8 cellular contexts compared by ENCODE assay signal in genomic region chr7:39950473-39951155, GRCh38. TPM values are rescaled to one million over a fixed set of nuclear protein-coding genes. Genes with fewer than 3 reads are reported as not detected.
DNase-seq lines count a peak whose midpoint lies in the region; TF ChIP-seq lines count a peak whose summit lies in the region.

No MANE protein-coding gene starts in this region.

- H3K9me3 Mint-ChIP-seq in activated T-helper 2 cell treated with anti-CD3 and anti-CD28 coated beads, Interferon-gamma antibody, Interleukin-2, Interleukin-4, amounts not matched to agents 10 μg/mL and 5 μg/mL and 100 μg/mL, durations not matched to agents 14 hours and 24 hours and 36 hours: no peaks in the 10 kb centered on the region
- peaks cover 12% of the 10 kb centered on the region for H3K9me3 Mint-ChIP-seq in nephron progenitor cell

- H3K27me3 Mint-ChIP-seq in activated T-helper 2 cell treated with anti-CD3 and anti-CD28 coated beads, Interferon-gamma antibody, Interleukin-2, Interleukin-4, amounts not matched to agents 10 μg/mL and 5 μg/mL and 100 μg/mL, durations not matched to agents 14 hours and 24 hours and 36 hours (ENCODE audit: low read depth): no peaks in the 10 kb centered on the region
- H3K27me3 Mint-ChIP-seq in nephron progenitor cell (ENCODE audit: low read depth, poor library complexity): peaks cover 6% of the 10 kb centered on the region

- peaks cover 32% of the 10 kb centered on the region for H3K36me3 Mint-ChIP-seq in activated T-helper 2 cell treated with anti-CD3 and anti-CD28 coated beads, Interferon-gamma antibody, Interleukin-2, Interleukin-4, amounts not matched to agents 10 μg/mL and 5 μg/mL and 100 μg/mL, durations not matched to agents 14 hours and 24 hours and 36 hours (ENCODE audit: low read depth)
- peaks cover 28% of the 10 kb centered on the region for H3K36me3 Mint-ChIP-seq in nephron progenitor cell (ENCODE audit: low read depth)

- no peaks in the 10 kb centered on the region for H3K27me3 ChIP-seq in NT2/D1 (ENCODE audit: insufficient read depth, insufficient read length)
- H3K27me3 ChIP-seq in subcutaneous abdominal adipose tissue (ENCODE audit: control insufficient read depth in 5 of 5, insufficient read depth in 4 of 5, low read length in 5 of 5): no peaks in the 10 kb centered on the region

- peak overlapping the region; percentile 94 for H3K27ac ChIP-seq in subcutaneous abdominal adipose tissue (ENCODE audit: low read depth, low read length)

- peaks cover 32% of the 10 kb centered on the region for H3K4me1 Mint-ChIP-seq in activated T-helper 2 cell treated with anti-CD3 and anti-CD28 coated beads, Interferon-gamma antibody, Interleukin-2, Interleukin-4, amounts not matched to agents 10 μg/mL and 5 μg/mL and 100 μg/mL, durations not matched to agents 14 hours and 24 hours and 36 hours (ENCODE audit: low read depth)
- H3K4me1 Mint-ChIP-seq in nephron progenitor cell: peaks cover 37% of the 10 kb centered on the region

- H3K36me3 ChIP-seq in NT2/D1 (ENCODE audit: insufficient read depth, insufficient read length, low read length) (peaks cover 11% of the 10 kb centered on the region), subcutaneous abdominal adipose tissue (ENCODE audit: control insufficient read depth in 5 of 5, insufficient read depth in 5 of 5, low read length in 5 of 5) (no peaks in the 10 kb centered on the region)

- peak overlapping the region; percentile 99 for H3K27ac Mint-ChIP-seq in activated T-helper 2 cell treated with anti-CD3 and anti-CD28 coated beads, Interferon-gamma antibody, Interleukin-2, Interleukin-4, amounts not matched to agents 10 μg/mL and 5 μg/mL and 100 μg/mL, durations not matched to agents 14 hours and 24 hours and 36 hours
- peak overlapping the region; percentile 85 for H3K27ac Mint-ChIP-seq in nephron progenitor cell

- H3K9me3 ChIP-seq in NT2/D1 (ENCODE audit: insufficient read depth, low read length): no peaks in the 10 kb centered on the region
- no peaks in the 10 kb centered on the region for H3K9me3 ChIP-seq in subcutaneous abdominal adipose tissue (ENCODE audit: control insufficient read depth in 5 of 5, low read length in 5 of 5)

- H3K9ac ChIP-seq in NT2/D1 (ENCODE audit: insufficient read length, low read depth) (peak overlapping the region; percentile 99), subcutaneous abdominal adipose tissue (ENCODE audit: low read length in 5 of 5) (peak overlapping the region in 4 of 5 donors; percentile 85 to 98 (median 95))

- H3K4me1 ChIP-seq in NT2/D1 (ENCODE audit: insufficient read depth, insufficient read length) (no peaks in the 10 kb centered on the region), subcutaneous abdominal adipose tissue (ENCODE audit: control insufficient read depth in 5 of 5, insufficient read depth in 5 of 5, low read length in 5 of 5) (peaks cover 2 to 50% (median 45%) of the 10 kb centered on the region in 5 donors)

- H3K4me3 ChIP-seq in NT2/D1 (ENCODE audit: insufficient read length, low read depth) (peak overlapping the region; percentile 92), subcutaneous abdominal adipose tissue (ENCODE audit: low read depth in 1 of 5, low read length in 5 of 5) (peak overlapping the region; percentile 15 to 96 (median 93))

- intact Hi-C loops in activated T-helper 2 cell treated with anti-CD3 and anti-CD28 coated beads, Interferon-gamma antibody, Interleukin-2, Interleukin-4, amounts not matched to agents 10 μg/mL and 5 μg/mL and 100 μg/mL, durations not matched to agents 14 hours and 24 hours and 36 hours (cut with micrococcal nuclease): loop anchor here (1.0 to 10.0 kb wide), 5 partner anchors 54 to 383 kb away; partner anchors contain the start of gene YAE1

- no peak for TF ChIP-seq CTCF in nephron progenitor cell (IDR thresholded peaks at IDR 0.05)

- H3K4me3 Mint-ChIP-seq in activated T-helper 2 cell treated with anti-CD3 and anti-CD28 coated beads, Interferon-gamma antibody, Interleukin-2, Interleukin-4, amounts not matched to agents 10 μg/mL and 5 μg/mL and 100 μg/mL, durations not matched to agents 14 hours and 24 hours and 36 hours (ENCODE audit: low read depth): peak overlapping the region; percentile 88
- peak overlapping the region; percentile 100 for H3K4me3 Mint-ChIP-seq in nephron progenitor cell

- DNase-seq in SIG-M5 treated with dmso at 0.1 percent for 504 hours (lab: John Stamatoyannopoulos, UW; ENCODE audit: unreplicated experiment): peak; percentile 34
- no peak for DNase-seq in SIG-M5 (lab: John Stamatoyannopoulos, UW)
- DNase-seq in NT2/D1 (ENCODE audit: low read depth, low spot score): peak; percentile 28
- peak; percentile 35 for DNase-seq in activated T-helper 2 cell treated with anti-CD3 and anti-CD28 coated beads, Interferon-gamma antibody, Interleukin-2, Interleukin-4, amounts not matched to agents 10 μg/mL and 5 μg/mL and 100 μg/mL, durations not matched to agents 14 hours and 24 hours and 36 hours (ENCODE audit: low spot score)
- peak; percentile 20 for DNase-seq in fibroblast of peridontal ligament (ENCODE audit: extremely low read depth)
- peak; percentile 61 for DNase-seq in nephron progenitor cell
- no peak for DNase-seq in inferior parietal cortex (ENCODE audit: extremely low spot score)

RNA-seq across cellular contexts. Expression of gene CDK13, which starts 0.6 kb away (rescaled TPM):
- total RNA-seq in activated T-helper 2 cell treated with anti-CD3 and anti-CD28 coated beads, Interferon-gamma antibody, Interleukin-2, Interleukin-4, amounts not matched to agents 10 μg/mL and 5 μg/mL and 100 μg/mL, durations not matched to agents 14 hours and 24 hours and 36 hours: 45.5 and 47.4 TPM in 2 replicates

Comparison
In these comparisons a context has a peak if more than half of its experiments do, and no peak if none do; other contexts are left out.
1. DNase-seq: peak in SIG-M5 treated with dmso at 0.1 percent for 504 hours (single experiment), NT2/D1 (single experiment), activated T-helper 2 cell treated with anti-CD3 and anti-CD28 coated beads, Interferon-gamma antibody, Interleukin-2, Interleukin-4, amounts not matched to agents 10 μg/mL and 5 μg/mL and 100 μg/mL, durations not matched to agents 14 hours and 24 hours and 36 hours (single experiment), fibroblast of peridontal ligament (single experiment) and nephron progenitor cell (single experiment); none in SIG-M5 (single experiment) and inferior parietal cortex (single experiment).